Comparison of ENCODE assay signal across 10 cellular contexts in the genomic region with DNA sequence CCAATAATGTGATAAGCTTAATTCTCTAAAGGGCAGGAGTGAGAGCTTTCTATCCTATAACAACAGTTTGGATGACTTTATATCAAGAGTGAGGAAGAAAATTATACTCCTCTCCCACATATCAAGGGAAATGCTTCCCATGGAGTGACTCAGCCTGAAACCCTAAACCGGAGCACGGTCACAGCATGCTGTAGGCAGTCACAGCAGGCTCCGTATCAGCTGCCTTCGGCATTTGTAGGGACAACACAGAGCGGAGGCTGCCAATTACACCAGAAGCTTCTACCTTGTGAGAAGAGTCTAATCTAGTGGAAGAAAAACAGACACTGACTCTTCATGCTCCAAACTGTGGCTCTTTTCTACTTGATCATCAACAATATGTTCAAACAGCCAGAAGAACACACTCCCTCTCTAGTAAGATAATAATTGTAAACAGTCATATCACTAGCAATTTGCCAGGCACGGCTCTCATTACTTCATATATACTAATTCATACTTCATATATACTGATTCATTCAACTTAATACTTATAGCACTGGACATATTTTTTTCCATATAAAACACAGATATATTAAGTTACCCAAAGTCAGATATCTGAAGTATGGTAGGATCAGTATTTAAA.
A peak's percentile ranks its signal among the peaks of the same experiment; 100 is the strongest.
DNase-seq lines count a peak whose midpoint lies in the region; ATAC-seq and TF ChIP-seq lines count a peak whose summit lies in the region.
"Had no signal": no experiment of that assay in that cellular context is flagged by ENCODE, and none has a peak within 500 bp of the region (broad histone marks: within the 10 kb centered on the region; RNA-seq: fewer than 3 reads in every experiment).

No MANE protein-coding gene starts in this region.

- H3K27ac ChIP-seq in right lobe of liver = no peak overlapping the region

- H3K4me1 Mint-ChIP-seq in brain = peaks cover 52% of the 10 kb centered on the region
- no peaks in the 10 kb centered on the region for H3K4me1 Mint-ChIP-seq in activated naive CD4-positive, alpha-beta T cell treated with anti-CD3 and anti-CD28 coated beads for 36 hours (ENCODE audit: low read depth)
- H3K4me1 Mint-ChIP-seq: immature natural killer cell had no signal

- no peak overlapping the region for H3K4me3 ChIP-seq in right lobe of liver

- ATAC-seq in GM19023 (IDR thresholded peaks at IDR 0.05; ENCODE audit: unreplicated experiment) (no peak), right lobe of liver (no peak), GM21515 (IDR thresholded peaks at IDR 0.05; ENCODE audit: unreplicated experiment) (no peak)

- no peaks in the 10 kb centered on the region for H3K27me3 ChIP-seq in right lobe of liver

- H3K27me3 Mint-ChIP-seq in brain = no peaks in the 10 kb centered on the region
- H3K27me3 Mint-ChIP-seq in activated naive CD4-positive, alpha-beta T cell treated with anti-CD3 and anti-CD28 coated beads for 36 hours (ENCODE audit: low read depth) = no peaks in the 10 kb centered on the region

- H3K4me1 ChIP-seq in right lobe of liver = no peaks in the 10 kb centered on the region

- 43% methylated on average over 6 of the region's 6 CpGs for WGBS in right lobe of liver (ENCODE audit: insufficient coverage, low coverage, low lambda C conversion rate, missing lambda C conversion rate)

- CTCF ChIA-PET in activated naive CD4-positive, alpha-beta T cell treated with anti-CD3 and anti-CD28 coated beads for 36 hours (lab: Charles Lee) = no interaction called here

- intact Hi-C loops in right lobe of liver (cut with DNase I) = no loop called here
- intact Hi-C loops in activated naive CD4-positive, alpha-beta T cell treated with anti-CD3 and anti-CD28 coated beads for 36 hours (cut with micrococcal nuclease) = no loop called here

- TF ChIP-seq CTCF in brain (conservative IDR thresholded peaks at IDR 0.05) (no peak), right lobe of liver (IDR thresholded peaks at IDR 0.05) (no peak)

- H3K36me3 ChIP-seq in right lobe of liver = no peaks in the 10 kb centered on the region

- H3K36me3 Mint-ChIP-seq in brain = no peaks in the 10 kb centered on the region
- H3K36me3 Mint-ChIP-seq in activated naive CD4-positive, alpha-beta T cell treated with anti-CD3 and anti-CD28 coated beads for 36 hours (ENCODE audit: low read depth) = no peaks in the 10 kb centered on the region
- H3K36me3 Mint-ChIP-seq: immature natural killer cell had no signal

- H3K9me3 Mint-ChIP-seq in brain = peaks cover 0 to 4% (median 0%) of the 10 kb centered on the region in 5 experiments
- peaks cover 2% of the 10 kb centered on the region for H3K9me3 Mint-ChIP-seq in activated naive CD4-positive, alpha-beta T cell treated with anti-CD3 and anti-CD28 coated beads for 36 hours

- no peak for TF ChIP-seq POLR2A in right lobe of liver (IDR thresholded peaks at IDR 0.05)

- DNase-seq in COR-L47 (lab: John Stamatoyannopoulos, UW) (peak; percentile 94), NCI-H2029 treated with DMSO at 0.1 percent for 48 hours (lab: John Stamatoyannopoulos, UW) (peak; percentile 71), islet precursor cell (peak; percentile 90), right lobe of liver (no peak)
- no peak for DNase-seq in activated naive CD4-positive, alpha-beta T cell treated with anti-CD3 and anti-CD28 coated beads for 36 hours
- DNase-seq: activated CD4-positive, alpha-beta T cell treated with anti-CD3 and anti-CD28 coated beads for 4 hours; immature natural killer cell had no signal

- H3K9me3 ChIP-seq in right lobe of liver = no peaks in the 10 kb centered on the region

- peak overlapping the region in 4 of 5 experiments; percentile 37 to 66 (median 50) for H3K4me3 Mint-ChIP-seq in brain
- H3K4me3 Mint-ChIP-seq in activated naive CD4-positive, alpha-beta T cell treated with anti-CD3 and anti-CD28 coated beads for 36 hours = no peak overlapping the region
- H3K4me3 Mint-ChIP-seq: immature natural killer cell had no signal

- peak overlapping the region in 4 of 5 experiments; percentile 37 to 90 (median 68) for H3K27ac Mint-ChIP-seq in brain
- no peak overlapping the region for H3K27ac Mint-ChIP-seq in activated naive CD4-positive, alpha-beta T cell treated with anti-CD3 and anti-CD28 coated beads for 36 hours
- H3K27ac Mint-ChIP-seq: immature natural killer cell had no signal

Comparison
In these comparisons a context has a peak if more than half of its experiments do, and no peak if none do; other contexts are left out.
1. DNase-seq: peak in COR-L47 (single experiment), NCI-H2029 treated with DMSO at 0.1 percent for 48 hours (single experiment) and islet precursor cell (single experiment); none in right lobe of liver (0 of 3) and activated naive CD4-positive, alpha-beta T cell treated with anti-CD3 and anti-CD28 coated beads for 36 hours (single experiment).